Comparison of ENCODE assay signal across 19 cellular contexts in genomic region chr22:42684462-42685195, GRCh38. TPM values are rescaled to one million over a fixed set of nuclear protein-coding genes. Genes with fewer than 3 reads are reported as not detected.
A peak's percentile ranks its signal among the peaks of the same experiment; 100 is the strongest.
DNase-seq lines count a peak whose midpoint lies in the region; ATAC-seq and TF ChIP-seq lines count a peak whose summit lies in the region.
"Had no signal": no experiment of that assay in that cellular context is flagged by ENCODE, and none has a peak within 500 bp of the region (broad histone marks: within the 10 kb centered on the region; RNA-seq: fewer than 3 reads in every experiment).

No MANE protein-coding gene starts in this region.

- H3K27ac ChIP-seq in right cardiac atrium (ENCODE audit: low read length) (peak overlapping the region; percentile 85), skeletal muscle tissue (ENCODE audit: low read depth, low read length) (peak overlapping the region; percentile 64), endodermal cell (ENCODE audit: low read depth, low read length) (no peak overlapping the region)
- H3K27ac ChIP-seq: epithelial cell of prostate, SJSA1 had no signal

- H3K9ac ChIP-seq in skeletal muscle tissue (ENCODE audit: low read depth in 1 of 3, low read length in 3 of 3): peak overlapping the region; percentile 25 to 72 (median 69)
- no peak overlapping the region for H3K9ac ChIP-seq in endodermal cell (ENCODE audit: extremely low read depth, low read length, poor library complexity, severe bottlenecking)

- intact Hi-C loops in right cardiac atrium (cut with DNase I): loop anchor here in 1 of 4 donors (5.0 kb wide), 1 partner anchor 38 kb away; the partner anchor contains the start of gene A4GALT

- peaks cover 42% of the 10 kb centered on the region for H3K4me1 ChIP-seq in right cardiac atrium (ENCODE audit: control insufficient read depth, insufficient read depth, low read length)
- peaks cover 71 to 82% (median 77%) of the 10 kb centered on the region in 3 donors for H3K4me1 ChIP-seq in skeletal muscle tissue (ENCODE audit: control insufficient read depth in 3 of 3, insufficient read depth in 3 of 3, low read length in 3 of 3)
- peaks cover 9% of the 10 kb centered on the region for H3K4me1 ChIP-seq in endodermal cell (ENCODE audit: control insufficient read depth, insufficient read depth, low read length)

- WGBS in right cardiac atrium: 70% methylated on average over 11 of the region's 11 CpGs
- WGBS in endodermal cell (ENCODE audit: insufficient coverage in 1 of 2, insufficient read length in 1 of 2), 2 experiments: 86 to 87% methylated on average over 6 to 11 of the region's 11 CpGs

- H3K4me3 Mint-ChIP-seq in endodermal cell: no peak overlapping the region
- H3K4me3 Mint-ChIP-seq: activated CD4-positive, alpha-beta T cell treated with anti-CD3 and anti-CD28 coated beads, Interleukin-2, amount 10 ng/mL, durations not matched to agents 7 days and 5 days; activated naive CD8-positive, alpha-beta T cell treated with anti-CD3 and anti-CD28 coated beads for 36 hours; activated T-cell treated with anti-CD3 and anti-CD28 coated beads, Interleukin-2, amount 50 U/mL, for 24 hours; CD8-positive, alpha-beta T cell; HFFc6; neural crest cell had no signal

- H3K36me3 ChIP-seq in skeletal muscle tissue (ENCODE audit: control insufficient read depth in 3 of 3, insufficient read depth in 3 of 3, low read length in 3 of 3) (no peaks in the 10 kb centered on the region), endodermal cell (ENCODE audit: control insufficient read depth, insufficient read depth, low read length) (no peaks in the 10 kb centered on the region)
- H3K36me3 ChIP-seq: SJSA1 had no signal

- H3K36me3 Mint-ChIP-seq in endodermal cell (ENCODE audit: low read depth): no peaks in the 10 kb centered on the region
- H3K36me3 Mint-ChIP-seq: activated naive CD8-positive, alpha-beta T cell treated with anti-CD3 and anti-CD28 coated beads for 36 hours; CD8-positive, alpha-beta T cell had no signal

- TF ChIP-seq CTCF in choroid plexus epithelial cell (conservative IDR thresholded peaks at IDR 0.05; ENCODE audit: low read depth, low read length) (no peak), endodermal cell (conservative IDR thresholded peaks at IDR 0.05) (no peak), omental fat pad (IDR thresholded peaks at IDR 0.05) (no peak)

- H3K27me3 Mint-ChIP-seq in endodermal cell (ENCODE audit: insufficient read depth): peaks cover 10% of the 10 kb centered on the region
- H3K27me3 Mint-ChIP-seq: activated CD4-positive, alpha-beta T cell treated with anti-CD3 and anti-CD28 coated beads, Interleukin-2, amount 10 ng/mL, durations not matched to agents 7 days and 5 days; activated naive CD8-positive, alpha-beta T cell treated with anti-CD3 and anti-CD28 coated beads for 36 hours; activated T-cell treated with anti-CD3 and anti-CD28 coated beads, Interleukin-2, amount 50 U/mL, for 24 hours had no signal

- H3K27me3 ChIP-seq in right cardiac atrium (ENCODE audit: control insufficient read depth, insufficient read depth) (no peaks in the 10 kb centered on the region), skeletal muscle tissue (ENCODE audit: control insufficient read depth in 3 of 3, insufficient read depth in 3 of 3, low read length in 3 of 3) (no peaks in the 10 kb centered on the region), endodermal cell (ENCODE audit: control insufficient read depth, insufficient read depth, low read length, poor library complexity, severe bottlenecking) (no peaks in the 10 kb centered on the region)
- H3K27me3 ChIP-seq: SJSA1 had no signal

- no peaks in the 10 kb centered on the region for H3K9me3 ChIP-seq in right cardiac atrium (ENCODE audit: control insufficient read depth, low read length)
- no peaks in the 10 kb centered on the region for H3K9me3 ChIP-seq in skeletal muscle tissue (ENCODE audit: control insufficient read depth in 3 of 3, low read length in 3 of 3)
- peaks cover under 1% of the 10 kb centered on the region for H3K9me3 ChIP-seq in endodermal cell (ENCODE audit: control insufficient read depth, low read length)
- H3K9me3 ChIP-seq: SJSA1 had no signal

- peaks cover 9% of the 10 kb centered on the region for H3K4me1 Mint-ChIP-seq in endodermal cell
- H3K4me1 Mint-ChIP-seq: activated CD4-positive, alpha-beta T cell treated with anti-CD3 and anti-CD28 coated beads, Interleukin-2, amount 10 ng/mL, durations not matched to agents 7 days and 5 days; activated naive CD8-positive, alpha-beta T cell treated with anti-CD3 and anti-CD28 coated beads for 36 hours had no signal

- DNase-seq in AG20443 (ENCODE audit: low spot score) (peak; percentile 48), choroid plexus epithelial cell (ENCODE audit: low read depth) (peak; percentile 68), right cardiac atrium (peak; percentile 59 to 89 (median 68)), endodermal cell (no peak), omental fat pad (ENCODE audit: low spot score) (no peak), NCI-H774 (lab: John Stamatoyannopoulos, UW) (no peak)
- no peak for DNase-seq in central memory CD4-positive, alpha-beta T cell
- DNase-seq: activated CD4-positive, alpha-beta T cell treated with anti-CD3 and anti-CD28 coated beads, Interleukin-2, amount 10 ng/mL, durations not matched to agents 7 days and 5 days; activated naive CD8-positive, alpha-beta T cell treated with anti-CD3 and anti-CD28 coated beads for 36 hours; activated T-cell treated with anti-CD3 and anti-CD28 coated beads, Interleukin-2, amount 50 U/mL, for 24 hours; CD8-positive, alpha-beta T cell; HFFc6; NCI-H1417; NCI-H2227 treated with DMSO at 0.1 percent for 48 hours had no signal

- no peak for ATAC-seq in right cardiac atrium
- ATAC-seq in omental fat pad (ENCODE audit: low FRiP score): no peak
- ATAC-seq: CD8-positive, alpha-beta T cell; K562 had no signal

- H3K4me3 ChIP-seq in choroid plexus epithelial cell (ENCODE audit: low read depth, low read length) (no peak overlapping the region), right cardiac atrium (ENCODE audit: low read length) (no peak overlapping the region), skeletal muscle tissue (ENCODE audit: low read length in 3 of 3) (no peak overlapping the region), endodermal cell (ENCODE audit: low read length) (no peak overlapping the region)
- H3K4me3 ChIP-seq: K562, SJSA1 had no signal

- no peak overlapping the region for H3K27ac Mint-ChIP-seq in endodermal cell
- H3K27ac Mint-ChIP-seq: activated CD4-positive, alpha-beta T cell treated with anti-CD3 and anti-CD28 coated beads, Interleukin-2, amount 10 ng/mL, durations not matched to agents 7 days and 5 days; activated naive CD8-positive, alpha-beta T cell treated with anti-CD3 and anti-CD28 coated beads for 36 hours; activated T-cell treated with anti-CD3 and anti-CD28 coated beads, Interleukin-2, amount 50 U/mL, for 24 hours; CD8-positive, alpha-beta T cell; HFFc6 had no signal

- H3K9me3 Mint-ChIP-seq in endodermal cell: no peaks in the 10 kb centered on the region
- H3K9me3 Mint-ChIP-seq: activated CD4-positive, alpha-beta T cell treated with anti-CD3 and anti-CD28 coated beads, Interleukin-2, amount 10 ng/mL, durations not matched to agents 7 days and 5 days; activated naive CD8-positive, alpha-beta T cell treated with anti-CD3 and anti-CD28 coated beads for 36 hours; activated T-cell treated with anti-CD3 and anti-CD28 coated beads, Interleukin-2, amount 50 U/mL, for 24 hours; CD8-positive, alpha-beta T cell; HFFc6; neural crest cell had no signal

RNA-seq across cellular contexts. Expression of gene CYB5R3, which starts 35.4 kb away (rescaled TPM):
- total RNA-seq in right cardiac atrium (100 to 1,000 TPM; 343 to 487 (median 377) TPM), skeletal muscle tissue (28.7 TPM), endodermal cell (10 to 100 TPM; 89.5 to 92.4 TPM), omental fat pad (100 to 1,000 TPM; 125 to 212 (median 152) TPM)
- polyA plus RNA-seq in right cardiac atrium: 322 TPM
- polyA plus RNA-seq in endodermal cell (2013, experiment 1 of 2): 120 TPM
- 109 TPM for polyA plus RNA-seq in endodermal cell (2013, experiment 2 of 2)

RNA-seq across cellular contexts. Expression of gene A4GALT, which starts 36.0 kb away (rescaled TPM):
- total RNA-seq in right cardiac atrium: 100 to 1,000 TPM in 1 of 4 donors, 10 to 100 TPM in 3; 74.3 to 103 (median 86.8) TPM
- 66.3 TPM for polyA plus RNA-seq in right cardiac atrium
- 18.3 TPM for total RNA-seq in skeletal muscle tissue
- 1 to 10 TPM; 5.3 to 7.7 TPM for total RNA-seq in endodermal cell
- 2.0 TPM for polyA plus RNA-seq in endodermal cell (2013, experiment 1 of 2)
- 1.7 TPM for polyA plus RNA-seq in endodermal cell (2013, experiment 2 of 2)
- total RNA-seq in omental fat pad: 10 to 100 TPM; 10.8 to 42.2 (median 20.1) TPM
- total RNA-seq: CD8-positive, alpha-beta T cell had no signal

RNA-seq across cellular contexts. Expression of gene ATP5MGL, which starts 44.2 kb away (rescaled TPM):
- total RNA-seq in right cardiac atrium: 1 to 10 TPM in 1 of 4 donors, under 1 TPM in 2, not detected in 1; 0.40 to 1.1 (median 0.47) TPM
- polyA plus RNA-seq in right cardiac atrium: 0.16 TPM
- total RNA-seq in skeletal muscle tissue: not detected
- total RNA-seq in endodermal cell: 1 to 10 TPM in 1 of 2 donors, under 1 TPM in 1; 0.46 to 1.8 TPM
- not detected for polyA plus RNA-seq in endodermal cell (2013, experiment 1 of 2)
- 0.62 TPM for polyA plus RNA-seq in endodermal cell (2013, experiment 2 of 2)
- not detected for total RNA-seq in omental fat pad
- total RNA-seq: SJSA1 had no signal

Comparison
In these comparisons a context has a peak if more than half of its experiments do, and no peak if none do; other contexts are left out.
1. DNase-seq: peak in AG20443 (single experiment), choroid plexus epithelial cell (single experiment) and right cardiac atrium (3 of 3); none in endodermal cell (single experiment), omental fat pad (single experiment), central memory CD4-positive, alpha-beta T cell (single experiment) and NCI-H774 (single experiment).